10 cellular contexts compared by ENCODE assay signal in genomic region chr11:3168742-3169234, GRCh38. TPM values are rescaled to one million over a fixed set of nuclear protein-coding genes. Genes with fewer than 3 reads are reported as not detected.
A peak's percentile ranks its signal among the peaks of the same experiment; 100 is the strongest.
DNase-seq lines count a peak whose midpoint lies in the region; ATAC-seq, FAIRE-seq and TF ChIP-seq lines count a peak whose summit lies in the region.
"Not testable (repeated sequence)": the region's sequence is repeated elsewhere in the genome, so short reads cannot be mapped to it uniquely, and the experiment has no call there.
"Had no signal": no experiment of that assay in that cellular context is flagged by ENCODE, and none has a peak within 500 bp of the region (broad histone marks: within the 10 kb centered on the region; RNA-seq: fewer than 3 reads in every experiment).

No MANE protein-coding gene starts in this region.

- 63% methylated on average over 16 of the region's 16 CpGs for WGBS in A549 (ENCODE audit: missing lambda C conversion rate)
- WGBS in K562 (ENCODE audit: insufficient coverage, low coverage, missing lambda C conversion rate), result 13% methylated on average over 16 of the region's 16 CpGs
- 88% methylated on average over 16 of the region's 16 CpGs for WGBS in smooth muscle cell (ENCODE audit: low lambda C conversion rate)

- intact Hi-C loops in K562 (cut with micrococcal nuclease), result loop anchor here (2.0 to 10.0 kb wide), 2 partner anchors 48 to 54 kb away; no protein-coding TSS in a partner anchor

- H3K79me2 ChIP-seq in GM23338 (replicated peaks; ENCODE audit: insufficient read depth); K562 (ENCODE audit: control insufficient read depth, insufficient read depth, low read length); fibroblast of lung (ENCODE audit: control insufficient read depth, insufficient read depth, low read length); smooth muscle cell (ENCODE audit: low read depth): not testable (repeated sequence)

- not testable (repeated sequence) for H3K9me3 ChIP-seq in A549; K562 (replicated peaks; ENCODE audit: control insufficient read depth, insufficient read depth, low read depth, low read length); fibroblast of lung (ENCODE audit: control insufficient read depth, insufficient read depth, low read depth, low read length); iPS-20b (ENCODE audit: insufficient read depth, low read depth, low read length); smooth muscle cell (replicated peaks; ENCODE audit: low read depth)

- DNase-seq in A549 (ENCODE audit: low read depth in 1 of 2, low spot score in 1 of 2); GM23338 (ENCODE audit: low spot score); T-cell; K562 (ENCODE audit: extremely low read depth in 1 of 4, low spot score in 3 of 4); fibroblast of lung (ENCODE audit: low read depth in 2 of 2); neural crest cell (ENCODE audit: low read depth, low spot score); smooth muscle cell (lab: John Stamatoyannopoulos, UW; ENCODE audit: unreplicated experiment): not testable (repeated sequence)

- not testable (repeated sequence) for FAIRE-seq in A549 (lab: Jason Lieb, UNC); K562 (lab: Jason Lieb, UNC)

- not testable (repeated sequence) for TF ChIP-seq EP300 in A549 (IDR thresholded peaks at IDR 0.05); K562 (IDR thresholded peaks at IDR 0.05; ENCODE audit: low read length)

- CTCF ChIA-PET in A549 (lab: Yijun Ruan, JAX), result interaction anchor here (0.6 to 1.6 kb wide), 3 partner anchors 16 to 77 kb away, joined by 3 to 5 read pairs (median 3); no protein-coding TSS in a partner anchor
- CTCF ChIA-PET in T-cell (lab: Charles Lee), result interaction anchor here in 1 of 2 donors (0.7 kb wide), 1 partner anchor 78 kb away, joined by 8 read pairs; no protein-coding TSS in a partner anchor
- CTCF ChIA-PET in K562 (lab: Yijun Ruan, JAX; ENCODE audit: low intra/inter-chr PET ratio), result not testable (repeated sequence)

- not testable (repeated sequence) for H3K9me3 Mint-ChIP-seq in GM23338, T-cell, neural crest cell

- H3K4me3 ChIP-seq in A549 (peak overlapping the region; percentile 28; the same call in 1 of the 3 replicates), K562 (peak overlapping the region; percentile 19; the same call in 1 of the 2 replicates), fibroblast of lung (replicated peaks in 1 of 4; ENCODE audit: control extremely low read depth in 1 of 4, insufficient read depth in 1 of 4, low read depth in 3 of 4, low read length in 4 of 4) (peak overlapping the region; percentile 42 to 57 (median 55)), iPS-20b (ENCODE audit: low read length) (peak overlapping the region; percentile 44; the same call in 1 of the 2 replicates), smooth muscle cell (peak overlapping the region; percentile 17)
- H3K4me3 ChIP-seq in GM23338, result not testable (repeated sequence)

- TF ChIP-seq CTCF in A549 (IDR thresholded peaks at IDR 0.05); GM23338 (conservative IDR thresholded peaks at IDR 0.05; ENCODE audit: low read depth in 2 of 2); K562 (IDR thresholded peaks at IDR 0.05 in 2 of 3, conservative IDR thresholded peaks at IDR 0.05 in 1 of 3; ENCODE audit: insufficient read depth in 2 of 3, low read depth in 1 of 3, low read length in 3 of 3); fibroblast of lung (conservative IDR thresholded peaks at IDR 0.05 in 1 of 2, IDR thresholded peaks at IDR 0.05 in 1 of 2; ENCODE audit: low read depth in 1 of 2, low read length in 2 of 2); neural crest cell (conservative IDR thresholded peaks at IDR 0.05); smooth muscle cell (IDR thresholded peaks at IDR 0.05; ENCODE audit: borderline replicate concordance, insufficient read depth, poor library complexity, severe bottlenecking): not testable (repeated sequence)

- H2AFZ ChIP-seq in GM23338, result peak overlapping the region; percentile 90
- peak overlapping the region; percentile 96 for H2AFZ ChIP-seq in K562 (ENCODE audit: low read depth, low read length)
- H2AFZ ChIP-seq in fibroblast of lung (ENCODE audit: low read length), result peak overlapping the region; percentile 94
- H2AFZ ChIP-seq in smooth muscle cell (ENCODE audit: low read depth), result not testable (repeated sequence)

- in situ Hi-C loops in K562 (cut with MboI), result not testable (repeated sequence)

- peaks cover 23% of the 10 kb centered on the region for H3K27me3 Mint-ChIP-seq in GM23338 (ENCODE audit: insufficient read depth, low read depth, poor library complexity)
- H3K27me3 Mint-ChIP-seq in T-cell, result peaks cover 8 to 46% of the 10 kb centered on the region in 2 donors
- peaks cover 15% of the 10 kb centered on the region for H3K27me3 Mint-ChIP-seq in neural crest cell (ENCODE audit: low read depth)

- peaks cover 25% of the 10 kb centered on the region for H3K27me3 ChIP-seq in GM23338 (ENCODE audit: insufficient read depth)
- H3K27me3 ChIP-seq in K562 (ENCODE audit: control insufficient read depth in 2 of 2, insufficient read depth in 2 of 2, low read length in 2 of 2); fibroblast of lung (ENCODE audit: control insufficient read depth, insufficient read depth, low read length); smooth muscle cell (ENCODE audit: low read depth): not testable (repeated sequence)
- peaks cover 79% of the 10 kb centered on the region for H3K27me3 ChIP-seq in iPS-20b (ENCODE audit: insufficient read depth, low read length)

- H3K36me3 Mint-ChIP-seq in GM23338 (ENCODE audit: low read depth); T-cell; neural crest cell (ENCODE audit: low read depth): not testable (repeated sequence)

- peak overlapping the region in 1 of 2 experiments; percentile 38; a peak in 2 of 6 replicates for H3K27ac ChIP-seq in A549
- not testable (repeated sequence) for H3K27ac ChIP-seq in GM23338 (ENCODE audit: low read depth); iPS-20b (ENCODE audit: low read length)
- H3K27ac ChIP-seq in K562 (ENCODE audit: extremely low read depth, low read depth, low read length), result peak overlapping the region; percentile 72
- H3K27ac ChIP-seq in fibroblast of lung (ENCODE audit: insufficient read depth, low read length), result peak overlapping the region; percentile 88
- H3K27ac ChIP-seq in smooth muscle cell (ENCODE audit: low read depth), result peak overlapping the region; percentile 74

- not testable (repeated sequence) for ATAC-seq in A549; GM23338; T-cell (replicated peaks in 1 of 4); K562

- POLR2A ChIA-PET in A549 (lab: Yijun Ruan, JAX), result not testable (repeated sequence)
- POLR2A ChIA-PET in T-cell (lab: Charles Lee) (interaction anchor here in 1 of 2 donors (0.5 kb wide), 1 partner anchor 655 kb away, joined by 3 read pairs; no protein-coding TSS in a partner anchor), K562 (lab: Yijun Ruan, JAX) (interaction anchor here (0.9 to 1.0 kb wide), 2 partner anchors 15 to 25 kb away, joined by 3 to 4 read pairs; no protein-coding TSS in a partner anchor)

- not testable (repeated sequence) for BruUV-seq in K562 (replicated peaks; lab: Mats Ljungman, UMichigan)

- not testable (repeated sequence) for TF ChIP-seq RAD21 in A549 (conservative IDR thresholded peaks at IDR 0.05 in 1 of 2, IDR thresholded peaks at IDR 0.05 in 1 of 2); K562 (CRISPR knock-in tag; conservative IDR thresholded peaks at IDR 0.05 in 1 of 2, IDR thresholded peaks at IDR 0.05 in 1 of 2)

- peak overlapping the region; percentile 85 for H3K4me2 ChIP-seq in A549
- not testable (repeated sequence) for H3K4me2 ChIP-seq in GM23338
- peak overlapping the region; percentile 76 for H3K4me2 ChIP-seq in K562 (ENCODE audit: insufficient read depth, low read length)
- peak overlapping the region; percentile 100 for H3K4me2 ChIP-seq in fibroblast of lung (ENCODE audit: extremely low read depth, insufficient read depth, low read length)
- H3K4me2 ChIP-seq in smooth muscle cell, result peak overlapping the region; percentile 78

- H3F3A ChIP-seq in GM23338 (replicated peaks; ENCODE audit: low read depth); smooth muscle cell (ENCODE audit: low read depth): not testable (repeated sequence)

- H3K27ac Mint-ChIP-seq in GM23338; T-cell; neural crest cell (ENCODE audit: unreplicated experiment): not testable (repeated sequence)

- H3K4me1 Mint-ChIP-seq in GM23338 (peaks cover 17% of the 10 kb centered on the region), T-cell (peaks cover 20 to 29% (median 28%) of the 10 kb centered on the region in 3 donors), neural crest cell (peaks cover 18% of the 10 kb centered on the region)

- peak overlapping the region; percentile 58 to 88; a peak in 2 of 4 replicates for H3K9ac ChIP-seq in K562 (ENCODE audit: insufficient read depth in 1 of 2, low read depth in 2 of 2, low read length in 2 of 2)
- not testable (repeated sequence) for H3K9ac ChIP-seq in fibroblast of lung (ENCODE audit: insufficient read depth, low read length); iPS-20b (ENCODE audit: low read depth, low read length); smooth muscle cell (ENCODE audit: low read depth)

- H3K9me2 ChIP-seq in GM23338 (ENCODE audit: insufficient read depth), result not testable (repeated sequence)

- H4K20me1 ChIP-seq in GM23338 (replicated peaks; ENCODE audit: insufficient read depth); K562 (replicated peaks; ENCODE audit: control insufficient read depth, insufficient read depth, low read length); fibroblast of lung (ENCODE audit: control insufficient read depth, extremely low read depth, insufficient read depth, low read length); smooth muscle cell (ENCODE audit: low read depth): not testable (repeated sequence)

- H3K36me3 ChIP-seq in GM23338 (ENCODE audit: insufficient read depth); K562 (ENCODE audit: control insufficient read depth, insufficient read depth, low read length); fibroblast of lung (ENCODE audit: control insufficient read depth, insufficient read depth, low read length); iPS-20b (ENCODE audit: insufficient read depth, low read depth, low read length); smooth muscle cell (ENCODE audit: low read depth): not testable (repeated sequence)

- not testable (repeated sequence) for H3K4me3 Mint-ChIP-seq in GM23338
- H3K4me3 Mint-ChIP-seq in T-cell (peak overlapping the region; percentile 13 to 73 (median 61)), neural crest cell (peak overlapping the region; percentile 45)

- H3K4me1 ChIP-seq in A549 (peaks cover 16% of the 10 kb centered on the region), K562 (replicated peaks in 1 of 2; ENCODE audit: control insufficient read depth in 2 of 2, insufficient read depth in 2 of 2, low read length in 2 of 2) (peaks cover 31 to 71% of the 10 kb centered on the region in 2 experiments), smooth muscle cell (ENCODE audit: low read depth) (peaks cover 21% of the 10 kb centered on the region)
- not testable (repeated sequence) for H3K4me1 ChIP-seq in GM23338 (ENCODE audit: insufficient read depth); fibroblast of lung (ENCODE audit: control insufficient read depth, extremely low read depth, insufficient read depth, low read length); iPS-20b (ENCODE audit: insufficient read depth, low read length)

- H3K9me1 ChIP-seq in K562 (ENCODE audit: control insufficient read depth, insufficient read depth, low read length), result not testable (repeated sequence)

- not testable (repeated sequence) for TF ChIP-seq POLR2A in A549 (IDR thresholded peaks at IDR 0.05; ENCODE audit: low read length); K562 (conservative IDR thresholded peaks at IDR 0.05)

RNA-seq across cellular contexts. Expression of gene OSBPL5, which starts 3.7 kb away (rescaled TPM):
- polyA plus RNA-seq in A549 (2011; rRNA removed) (1.6 and 2.3 TPM in 2 replicates), A549 (2017; fragmentation: RNase III; extraction: RNeasy Plus Mini Kit Qiagen cat#74134 plus additional on column Dnase treatment) (4.1 to 5.3 TPM (median 4.6 TPM) in 3 replicates), GM23338 (2016; fragmentation: Nextera tagmentation; extraction: Ambion mirVana) (2.7 and 3.4 TPM in 2 replicates), K562 (2011; rRNA removed) (3.2 and 7.5 TPM in 2 replicates), K562 (2014; fragmentation: Illumina TruSeq; extraction: Trizol) (3.1 and 4.6 TPM in 2 replicates), K562 (2014; fragmentation: Nextera tagmentation; extraction: Ambion mirVana) (under 1 TPM; 0.06 to 0.10 TPM), K562 (2014; rRNA removed) (6.6 and 11.9 TPM in 2 replicates), fibroblast of lung (10.1 and 12.4 TPM in 2 replicates), smooth muscle cell (43.4 and 46.0 TPM in 2 replicates)
- polyA plus RNA-seq in A549 (2012; cell fraction: cytosol; rRNA removed), result 3.5 and 4.5 TPM in 2 replicates
- 23.7 and 26.8 TPM in 2 replicates for polyA plus RNA-seq in A549 (2012; cell fraction: nucleus; rRNA removed)
- polyA minus RNA-seq in A549 (2011; rRNA and poly(A)+ RNA removed), result 4.1 and 4.4 TPM in 2 replicates
- total RNA-seq in GM23338 (2014; rRNA removed; shearing (Covaris generic)), result 8.1 and 12.0 TPM in 2 replicates
- total RNA-seq in T-cell (10 to 100 TPM; 11.2 to 41.5 (median 20.9) TPM), K562 (2014; rRNA removed) (6.6 and 8.0 TPM in 2 replicates), K562 (2014; rRNA removed; fragmentation: Illumina TruSeq; extraction: Trizol) (1.4 and 2.4 TPM in 2 replicates), K562 (2015; rRNA removed; fragmentation: Illumina TruSeq; extraction: Trizol) (6.4 and 6.5 TPM in 2 replicates), K562 (2021) (14.3 and 14.8 TPM in 2 replicates), fibroblast of lung (33.9 and 49.0 TPM in 2 replicates), neural crest cell (30.6 and 31.4 TPM in 2 replicates), smooth muscle cell (24.2 and 27.3 TPM in 2 replicates)
- total RNA-seq in K562 (2011; cell fraction: chromatin; rRNA removed; ENCODE audit: low replicate concordance), result 40.9 and 87.7 TPM in 2 replicates
- total RNA-seq in K562 (2011; cell fraction: nucleolus; rRNA removed), result 31.7 and 40.8 TPM in 2 replicates
- total RNA-seq in K562 (2011; cell fraction: nucleoplasm; rRNA removed), result 28.2 and 35.2 TPM in 2 replicates
- polyA plus RNA-seq in K562 (2011; cell fraction: cytosol; rRNA removed), result 3.8 and 6.2 TPM in 2 replicates
- 22.7 and 40.1 TPM in 2 replicates for polyA plus RNA-seq in K562 (2011; cell fraction: nucleus; rRNA removed)
- 7.8 and 10.2 TPM in 2 replicates for polyA plus RNA-seq in K562 (2012)
- polyA minus RNA-seq in K562 (2011; rRNA and poly(A)+ RNA removed), result 1.6 and 1.9 TPM in 2 replicates
- polyA minus RNA-seq in K562 (2011; cell fraction: cytosol; rRNA and poly(A)+ RNA removed), result 5.9 and 6.9 TPM in 2 replicates
- 13.1 and 15.5 TPM in 2 replicates for polyA minus RNA-seq in K562 (2011; cell fraction: nucleus; rRNA and poly(A)+ RNA removed)
- polyA plus RNA-seq in fibroblast of lung (2012), result 25.2 and 39.1 TPM in 2 replicates
- polyA minus RNA-seq in fibroblast of lung (ENCODE audit: low replicate concordance), result 28.9 and 38.6 TPM in 2 replicates

RNA-seq across cellular contexts. Expression of gene MRGPRG, which starts 49.8 kb away (rescaled TPM):
- not detected in 2 replicates for polyA plus RNA-seq in A549 (2011; rRNA removed)
- not detected in 2 replicates for polyA plus RNA-seq in A549 (2012; cell fraction: cytosol; rRNA removed)
- polyA plus RNA-seq in A549 (2012; cell fraction: nucleus; rRNA removed), result not detected in 2 replicates
- polyA plus RNA-seq in A549 (2017; fragmentation: RNase III; extraction: RNeasy Plus Mini Kit Qiagen cat#74134 plus additional on column Dnase treatment), result not detected in 3 replicates
- polyA minus RNA-seq in A549 (2011; rRNA and poly(A)+ RNA removed), result not detected in 2 replicates
- total RNA-seq in GM23338 (2014; rRNA removed; shearing (Covaris generic)), result not detected in 2 replicates
- not detected in 2 replicates for polyA plus RNA-seq in GM23338 (2016; fragmentation: Nextera tagmentation; extraction: Ambion mirVana)
- total RNA-seq in T-cell, result not detected
- not detected in 2 replicates for total RNA-seq in K562 (2011; cell fraction: chromatin; rRNA removed; ENCODE audit: low replicate concordance)
- not detected in 2 replicates for total RNA-seq in K562 (2011; cell fraction: nucleolus; rRNA removed)
- not detected in 2 replicates for total RNA-seq in K562 (2011; cell fraction: nucleoplasm; rRNA removed)
- not detected in 2 replicates for total RNA-seq in K562 (2014; rRNA removed)
- not detected in 2 replicates for total RNA-seq in K562 (2014; rRNA removed; fragmentation: Illumina TruSeq; extraction: Trizol)
- total RNA-seq in K562 (2015; rRNA removed; fragmentation: Illumina TruSeq; extraction: Trizol), result not detected in 2 replicates
- total RNA-seq in K562 (2021), result not detected in 2 replicates
- polyA plus RNA-seq in K562 (2011; rRNA removed), result not detected in 2 replicates
- polyA plus RNA-seq in K562 (2011; cell fraction: cytosol; rRNA removed), result not detected in 2 replicates
- not detected in 2 replicates for polyA plus RNA-seq in K562 (2011; cell fraction: nucleus; rRNA removed)
- not detected in 2 replicates for polyA plus RNA-seq in K562 (2012)
- polyA plus RNA-seq in K562 (2014; fragmentation: Illumina TruSeq; extraction: Trizol), result not detected in 2 replicates
- not detected for polyA plus RNA-seq in K562 (2014; fragmentation: Nextera tagmentation; extraction: Ambion mirVana)
- polyA plus RNA-seq in K562 (2014; rRNA removed), result not detected in 2 replicates
- polyA minus RNA-seq in K562 (2011; rRNA and poly(A)+ RNA removed), result not detected in 2 replicates
- not detected in 2 replicates for polyA minus RNA-seq in K562 (2011; cell fraction: cytosol; rRNA and poly(A)+ RNA removed)
- polyA minus RNA-seq in K562 (2011; cell fraction: nucleus; rRNA and poly(A)+ RNA removed), result not detected in 2 replicates
- not detected in 2 replicates for total RNA-seq in fibroblast of lung
- polyA plus RNA-seq in fibroblast of lung, result not detected in 2 replicates
- not detected in 2 replicates for polyA plus RNA-seq in fibroblast of lung (2012)
- polyA minus RNA-seq in fibroblast of lung (ENCODE audit: low replicate concordance), result not detected in 2 replicates
- not detected in 2 replicates for total RNA-seq in neural crest cell
- not detected in 2 replicates for total RNA-seq in smooth muscle cell
- not detected in 2 replicates for polyA plus RNA-seq in smooth muscle cell
- total RNA-seq: lung microvascular endothelial cell, right lobe of liver had no signal
